In the genomic region with DNA sequence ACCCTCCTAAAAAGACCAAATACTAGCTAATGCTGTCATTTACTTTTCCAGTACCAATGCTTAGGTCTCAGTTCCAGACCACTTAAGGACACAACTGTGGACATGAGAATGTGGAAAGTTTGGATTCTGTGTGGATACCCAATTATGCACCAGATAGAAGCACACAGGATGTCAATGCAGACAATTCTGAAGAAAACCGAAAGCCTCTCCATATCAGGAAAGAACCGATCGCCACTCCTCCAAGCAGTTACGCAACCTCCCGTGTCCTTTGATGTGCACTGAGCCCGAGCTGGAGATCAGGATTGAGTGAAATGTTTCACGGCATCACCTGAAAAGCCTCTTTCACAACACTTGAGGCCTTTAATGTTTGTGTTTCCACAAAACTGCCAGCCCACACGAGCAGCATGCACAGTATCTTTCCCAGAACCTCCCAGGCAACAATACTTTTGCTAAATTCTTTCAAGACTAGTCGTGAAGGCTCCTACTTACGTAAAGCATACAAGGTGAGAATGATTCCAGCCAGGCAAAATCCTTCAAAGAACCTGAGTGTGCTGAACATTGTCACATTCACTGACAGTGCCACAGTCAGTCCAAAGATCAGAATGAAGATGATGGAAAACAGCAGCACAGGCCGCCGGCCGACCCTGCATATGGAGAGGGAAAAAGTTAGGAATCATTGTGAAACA, we compare ENCODE assay signal across 1 cellular context.
TF ChIP-seq lines count a peak whose summit lies in the region.

No MANE protein-coding gene starts in this region.

TF ChIP-seq in HepG2, 621 proteins besides CTCF, POLR2A, EP300 and RAD21 (continued from another document and continues in another):
- TF ChIP-seq, protein P1, sequence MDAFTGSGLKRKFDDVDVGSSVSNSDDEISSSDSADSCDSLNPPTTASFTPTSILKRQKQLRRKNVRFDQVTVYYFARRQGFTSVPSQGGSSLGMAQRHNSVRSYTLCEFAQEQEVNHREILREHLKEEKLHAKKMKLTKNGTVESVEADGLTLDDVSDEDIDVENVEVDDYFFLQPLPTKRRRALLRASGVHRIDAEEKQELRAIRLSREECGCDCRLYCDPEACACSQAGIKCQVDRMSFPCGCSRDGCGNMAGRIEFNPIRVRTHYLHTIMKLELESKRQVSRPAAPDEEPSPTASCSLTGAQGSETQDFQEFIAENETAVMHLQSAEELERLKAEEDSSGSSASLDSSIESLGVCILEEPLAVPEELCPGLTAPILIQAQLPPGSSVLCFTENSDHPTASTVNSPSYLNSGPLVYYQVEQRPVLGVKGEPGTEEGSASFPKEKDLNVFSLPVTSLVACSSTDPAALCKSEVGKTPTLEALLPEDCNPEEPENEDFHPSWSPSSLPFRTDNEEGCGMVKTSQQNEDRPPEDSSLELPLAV (CRISPR knock-in tag; conservative IDR thresholded peaks at IDR 0.05; ENCODE audit: low read depth): no peak
- TF ChIP-seq NFATC3 (CRISPR knock-in tag; IDR thresholded peaks at IDR 0.05): peak; percentile 94; the same call in 1 of the 2 replicates
- TF ChIP-seq ZNF335 (CRISPR knock-in tag; IDR thresholded peaks at IDR 0.05): peak; percentile 63; the same call in 1 of the 2 replicates
- no peak for TF ChIP-seq KDM5A (IDR thresholded peaks at IDR 0.05; ENCODE audit: borderline replicate concordance, low read length)
- no peak for TF ChIP-seq PCBP2 (optimal IDR thresholded peaks at IDR 0.05; ENCODE audit: low read depth, low read length, poor library complexity, severe bottlenecking)
- TF ChIP-seq, protein P2, sequence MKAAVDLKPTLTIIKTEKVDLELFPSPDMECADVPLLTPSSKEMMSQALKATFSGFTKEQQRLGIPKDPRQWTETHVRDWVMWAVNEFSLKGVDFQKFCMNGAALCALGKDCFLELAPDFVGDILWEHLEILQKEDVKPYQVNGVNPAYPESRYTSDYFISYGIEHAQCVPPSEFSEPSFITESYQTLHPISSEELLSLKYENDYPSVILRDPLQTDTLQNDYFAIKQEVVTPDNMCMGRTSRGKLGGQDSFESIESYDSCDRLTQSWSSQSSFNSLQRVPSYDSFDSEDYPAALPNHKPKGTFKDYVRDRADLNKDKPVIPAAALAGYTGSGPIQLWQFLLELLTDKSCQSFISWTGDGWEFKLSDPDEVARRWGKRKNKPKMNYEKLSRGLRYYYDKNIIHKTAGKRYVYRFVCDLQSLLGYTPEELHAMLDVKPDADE (CRISPR knock-in tag; IDR thresholded peaks at IDR 0.05): no peak
- TF ChIP-seq NCOA2 (CRISPR knock-in tag; IDR thresholded peaks at IDR 0.05): peak; percentile 99
- peak; percentile 64 for TF ChIP-seq CCAR2 (optimal IDR thresholded peaks at IDR 0.05; ENCODE audit: low read depth, low read length)
- peak; percentile 50; the same call in 1 of the 2 replicates for TF ChIP-seq ZNF441 (CRISPR knock-in tag; IDR thresholded peaks at IDR 0.05; ENCODE audit: borderline replicate concordance)
- TF ChIP-seq ZNF564 (CRISPR knock-in tag; IDR thresholded peaks at IDR 0.05): peak; percentile 76
- no peak for TF ChIP-seq ZFP41 (CRISPR knock-in tag; IDR thresholded peaks at IDR 0.05; ENCODE audit: borderline replicate concordance)
- TF ChIP-seq, protein P3, sequence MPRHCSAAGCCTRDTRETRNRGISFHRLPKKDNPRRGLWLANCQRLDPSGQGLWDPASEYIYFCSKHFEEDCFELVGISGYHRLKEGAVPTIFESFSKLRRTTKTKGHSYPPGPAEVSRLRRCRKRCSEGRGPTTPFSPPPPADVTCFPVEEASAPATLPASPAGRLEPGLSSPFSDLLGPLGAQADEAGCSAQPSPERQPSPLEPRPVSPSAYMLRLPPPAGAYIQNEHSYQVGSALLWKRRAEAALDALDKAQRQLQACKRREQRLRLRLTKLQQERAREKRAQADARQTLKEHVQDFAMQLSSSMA (CRISPR knock-in tag; IDR thresholded peaks at IDR 0.05): no peak
- TF ChIP-seq GTF2F1 (IDR thresholded peaks at IDR 0.05; ENCODE audit: low read length): no peak
- TF ChIP-seq, protein P4, sequence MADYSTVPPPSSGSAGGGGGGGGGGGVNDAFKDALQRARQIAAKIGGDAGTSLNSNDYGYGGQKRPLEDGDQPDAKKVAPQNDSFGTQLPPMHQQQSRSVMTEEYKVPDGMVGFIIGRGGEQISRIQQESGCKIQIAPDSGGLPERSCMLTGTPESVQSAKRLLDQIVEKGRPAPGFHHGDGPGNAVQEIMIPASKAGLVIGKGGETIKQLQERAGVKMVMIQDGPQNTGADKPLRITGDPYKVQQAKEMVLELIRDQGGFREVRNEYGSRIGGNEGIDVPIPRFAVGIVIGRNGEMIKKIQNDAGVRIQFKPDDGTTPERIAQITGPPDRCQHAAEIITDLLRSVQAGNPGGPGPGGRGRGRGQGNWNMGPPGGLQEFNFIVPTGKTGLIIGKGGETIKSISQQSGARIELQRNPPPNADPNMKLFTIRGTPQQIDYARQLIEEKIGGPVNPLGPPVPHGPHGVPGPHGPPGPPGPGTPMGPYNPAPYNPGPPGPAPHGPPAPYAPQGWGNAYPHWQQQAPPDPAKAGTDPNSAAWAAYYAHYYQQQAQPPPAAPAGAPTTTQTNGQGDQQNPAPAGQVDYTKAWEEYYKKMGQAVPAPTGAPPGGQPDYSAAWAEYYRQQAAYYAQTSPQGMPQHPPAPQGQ (CRISPR knock-in tag; IDR thresholded peaks at IDR 0.05; ENCODE audit: borderline replicate concordance): no peak
- no peak for TF ChIP-seq IKZF1 (IDR thresholded peaks at IDR 0.05)
- peak; percentile 100 for TF ChIP-seq MED1 (CRISPR knock-in tag; IDR thresholded peaks at IDR 0.05)
- peak; percentile 90; the same call in 1 of the 2 replicates for TF ChIP-seq ZFP37 (CRISPR knock-in tag; IDR thresholded peaks at IDR 0.05; ENCODE audit: borderline replicate concordance)
- peak; percentile 99 for TF ChIP-seq ASH2L (IDR thresholded peaks at IDR 0.05; ENCODE audit: insufficient read length, low read depth, low read length)
- peak; percentile 93 for TF ChIP-seq TEAD3 (CRISPR knock-in tag; optimal IDR thresholded peaks at IDR 0.05; ENCODE audit: borderline replicate concordance)
- peak; percentile 96 for TF ChIP-seq MED13 (CRISPR knock-in tag; IDR thresholded peaks at IDR 0.05)
- no peak for TF ChIP-seq ZNF30 (CRISPR knock-in tag; IDR thresholded peaks at IDR 0.05)
- TF ChIP-seq, protein P5, sequence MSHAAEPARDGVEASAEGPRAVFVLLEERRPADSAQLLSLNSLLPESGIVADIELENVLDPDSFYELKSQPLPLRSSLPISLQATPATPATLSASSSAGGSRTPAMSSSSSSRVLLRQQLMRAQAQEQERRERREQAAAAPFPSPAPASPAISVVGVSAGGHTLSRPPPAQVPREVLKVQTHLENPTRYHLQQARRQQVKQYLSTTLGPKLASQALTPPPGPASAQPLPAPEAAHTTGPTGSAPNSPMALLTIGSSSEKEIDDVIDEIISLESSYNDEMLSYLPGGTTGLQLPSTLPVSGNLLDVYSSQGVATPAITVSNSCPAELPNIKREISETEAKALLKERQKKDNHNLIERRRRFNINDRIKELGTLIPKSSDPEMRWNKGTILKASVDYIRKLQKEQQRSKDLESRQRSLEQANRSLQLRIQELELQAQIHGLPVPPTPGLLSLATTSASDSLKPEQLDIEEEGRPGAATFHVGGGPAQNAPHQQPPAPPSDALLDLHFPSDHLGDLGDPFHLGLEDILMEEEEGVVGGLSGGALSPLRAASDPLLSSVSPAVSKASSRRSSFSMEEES (CRISPR knock-in tag; IDR thresholded peaks at IDR 0.05): peak; percentile 98
- peak; percentile 92 for TF ChIP-seq XRCC5 (optimal IDR thresholded peaks at IDR 0.05; ENCODE audit: low read length)
- no peak for TF ChIP-seq MTA3 (CRISPR knock-in tag; IDR thresholded peaks at IDR 0.05)
- no peak for TF ChIP-seq CBX1 (IDR thresholded peaks at IDR 0.05; ENCODE audit: low read depth)
- no peak for TF ChIP-seq ZNF577 (CRISPR knock-in tag; IDR thresholded peaks at IDR 0.05; ENCODE audit: borderline replicate concordance, low read depth)
- TF ChIP-seq, protein P6, sequence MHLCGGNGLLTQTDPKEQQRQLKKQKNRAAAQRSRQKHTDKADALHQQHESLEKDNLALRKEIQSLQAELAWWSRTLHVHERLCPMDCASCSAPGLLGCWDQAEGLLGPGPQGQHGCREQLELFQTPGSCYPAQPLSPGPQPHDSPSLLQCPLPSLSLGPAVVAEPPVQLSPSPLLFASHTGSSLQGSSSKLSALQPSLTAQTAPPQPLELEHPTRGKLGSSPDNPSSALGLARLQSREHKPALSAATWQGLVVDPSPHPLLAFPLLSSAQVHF (CRISPR knock-in tag; IDR thresholded peaks at IDR 0.05): 0 out of 2 replicates have a peak, but pooled peaks have one; percentile 53
- TF ChIP-seq, protein P7, sequence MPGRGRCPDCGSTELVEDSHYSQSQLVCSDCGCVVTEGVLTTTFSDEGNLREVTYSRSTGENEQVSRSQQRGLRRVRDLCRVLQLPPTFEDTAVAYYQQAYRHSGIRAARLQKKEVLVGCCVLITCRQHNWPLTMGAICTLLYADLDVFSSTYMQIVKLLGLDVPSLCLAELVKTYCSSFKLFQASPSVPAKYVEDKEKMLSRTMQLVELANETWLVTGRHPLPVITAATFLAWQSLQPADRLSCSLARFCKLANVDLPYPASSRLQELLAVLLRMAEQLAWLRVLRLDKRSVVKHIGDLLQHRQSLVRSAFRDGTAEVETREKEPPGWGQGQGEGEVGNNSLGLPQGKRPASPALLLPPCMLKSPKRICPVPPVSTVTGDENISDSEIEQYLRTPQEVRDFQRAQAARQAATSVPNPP (CRISPR knock-in tag; IDR thresholded peaks at IDR 0.05): 0 out of 2 replicates have a peak, but pooled peaks have one; percentile 7
- 0 out of 2 replicates have a peak, but pooled peaks have one; percentile 34 for TF ChIP-seq ZNF563 (CRISPR knock-in tag; IDR thresholded peaks at IDR 0.05)
- TF ChIP-seq, protein P8, sequence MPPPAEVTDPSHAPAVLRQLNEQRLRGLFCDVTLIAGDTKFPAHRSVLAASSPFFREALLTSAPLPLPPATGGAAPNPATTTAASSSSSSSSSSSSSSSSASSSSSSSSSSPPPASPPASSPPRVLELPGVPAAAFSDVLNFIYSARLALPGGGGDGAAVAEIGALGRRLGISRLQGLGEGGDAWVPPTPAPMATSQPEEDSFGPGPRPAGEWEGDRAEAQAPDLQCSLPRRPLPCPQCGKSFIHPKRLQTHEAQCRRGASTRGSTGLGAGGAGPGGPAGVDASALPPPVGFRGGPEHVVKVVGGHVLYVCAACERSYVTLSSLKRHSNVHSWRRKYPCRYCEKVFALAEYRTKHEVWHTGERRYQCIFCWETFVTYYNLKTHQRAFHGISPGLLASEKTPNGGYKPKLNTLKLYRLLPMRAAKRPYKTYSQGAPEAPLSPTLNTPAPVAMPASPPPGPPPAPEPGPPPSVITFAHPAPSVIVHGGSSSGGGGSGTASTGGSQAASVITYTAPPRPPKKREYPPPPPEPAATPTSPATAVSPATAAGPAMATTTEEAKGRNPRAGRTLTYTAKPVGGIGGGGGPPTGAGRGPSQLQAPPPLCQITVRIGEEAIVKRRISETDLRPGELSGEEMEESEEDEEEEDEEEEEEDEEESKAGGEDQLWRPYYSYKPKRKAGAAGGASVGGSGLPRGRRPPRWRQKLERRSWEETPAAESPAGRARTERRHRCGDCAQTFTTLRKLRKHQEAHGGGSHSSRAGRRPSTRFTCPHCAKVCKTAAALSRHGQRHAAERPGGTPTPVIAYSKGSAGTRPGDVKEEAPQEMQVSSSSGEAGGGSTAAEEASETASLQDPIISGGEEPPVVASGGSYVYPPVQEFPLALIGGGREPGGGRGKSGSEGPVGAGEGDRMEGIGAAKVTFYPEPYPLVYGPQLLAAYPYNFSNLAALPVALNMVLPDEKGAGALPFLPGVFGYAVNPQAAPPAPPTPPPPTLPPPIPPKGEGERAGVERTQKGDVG (CRISPR knock-in tag; IDR thresholded peaks at IDR 0.05; ENCODE audit: borderline replicate concordance): peak; percentile 98; the same call in 1 of the 2 replicates
- TF ChIP-seq, protein P9, sequence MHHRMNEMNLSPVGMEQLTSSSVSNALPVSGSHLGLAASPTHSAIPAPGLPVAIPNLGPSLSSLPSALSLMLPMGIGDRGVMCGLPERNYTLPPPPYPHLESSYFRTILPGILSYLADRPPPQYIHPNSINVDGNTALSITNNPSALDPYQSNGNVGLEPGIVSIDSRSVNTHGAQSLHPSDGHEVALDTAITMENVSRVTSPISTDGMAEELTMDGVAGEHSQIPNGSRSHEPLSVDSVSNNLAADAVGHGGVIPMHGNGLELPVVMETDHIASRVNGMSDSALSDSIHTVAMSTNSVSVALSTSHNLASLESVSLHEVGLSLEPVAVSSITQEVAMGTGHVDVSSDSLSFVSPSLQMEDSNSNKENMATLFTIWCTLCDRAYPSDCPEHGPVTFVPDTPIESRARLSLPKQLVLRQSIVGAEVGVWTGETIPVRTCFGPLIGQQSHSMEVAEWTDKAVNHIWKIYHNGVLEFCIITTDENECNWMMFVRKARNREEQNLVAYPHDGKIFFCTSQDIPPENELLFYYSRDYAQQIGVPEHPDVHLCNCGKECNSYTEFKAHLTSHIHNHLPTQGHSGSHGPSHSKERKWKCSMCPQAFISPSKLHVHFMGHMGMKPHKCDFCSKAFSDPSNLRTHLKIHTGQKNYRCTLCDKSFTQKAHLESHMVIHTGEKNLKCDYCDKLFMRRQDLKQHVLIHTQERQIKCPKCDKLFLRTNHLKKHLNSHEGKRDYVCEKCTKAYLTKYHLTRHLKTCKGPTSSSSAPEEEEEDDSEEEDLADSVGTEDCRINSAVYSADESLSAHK (CRISPR knock-in tag; IDR thresholded peaks at IDR 0.05; ENCODE audit: borderline replicate concordance): no peak
- TF ChIP-seq ZZZ3 (CRISPR knock-in tag; IDR thresholded peaks at IDR 0.05; ENCODE audit: borderline replicate concordance): no peak; the same call in 1 of the 2 replicates
- peak; percentile 94 for TF ChIP-seq ZNF747 (CRISPR knock-in tag; IDR thresholded peaks at IDR 0.05; ENCODE audit: borderline replicate concordance)
- TF ChIP-seq, protein P10, sequence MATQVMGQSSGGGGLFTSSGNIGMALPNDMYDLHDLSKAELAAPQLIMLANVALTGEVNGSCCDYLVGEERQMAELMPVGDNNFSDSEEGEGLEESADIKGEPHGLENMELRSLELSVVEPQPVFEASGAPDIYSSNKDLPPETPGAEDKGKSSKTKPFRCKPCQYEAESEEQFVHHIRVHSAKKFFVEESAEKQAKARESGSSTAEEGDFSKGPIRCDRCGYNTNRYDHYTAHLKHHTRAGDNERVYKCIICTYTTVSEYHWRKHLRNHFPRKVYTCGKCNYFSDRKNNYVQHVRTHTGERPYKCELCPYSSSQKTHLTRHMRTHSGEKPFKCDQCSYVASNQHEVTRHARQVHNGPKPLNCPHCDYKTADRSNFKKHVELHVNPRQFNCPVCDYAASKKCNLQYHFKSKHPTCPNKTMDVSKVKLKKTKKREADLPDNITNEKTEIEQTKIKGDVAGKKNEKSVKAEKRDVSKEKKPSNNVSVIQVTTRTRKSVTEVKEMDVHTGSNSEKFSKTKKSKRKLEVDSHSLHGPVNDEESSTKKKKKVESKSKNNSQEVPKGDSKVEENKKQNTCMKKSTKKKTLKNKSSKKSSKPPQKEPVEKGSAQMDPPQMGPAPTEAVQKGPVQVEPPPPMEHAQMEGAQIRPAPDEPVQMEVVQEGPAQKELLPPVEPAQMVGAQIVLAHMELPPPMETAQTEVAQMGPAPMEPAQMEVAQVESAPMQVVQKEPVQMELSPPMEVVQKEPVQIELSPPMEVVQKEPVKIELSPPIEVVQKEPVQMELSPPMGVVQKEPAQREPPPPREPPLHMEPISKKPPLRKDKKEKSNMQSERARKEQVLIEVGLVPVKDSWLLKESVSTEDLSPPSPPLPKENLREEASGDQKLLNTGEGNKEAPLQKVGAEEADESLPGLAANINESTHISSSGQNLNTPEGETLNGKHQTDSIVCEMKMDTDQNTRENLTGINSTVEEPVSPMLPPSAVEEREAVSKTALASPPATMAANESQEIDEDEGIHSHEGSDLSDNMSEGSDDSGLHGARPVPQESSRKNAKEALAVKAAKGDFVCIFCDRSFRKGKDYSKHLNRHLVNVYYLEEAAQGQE (IDR thresholded peaks at IDR 0.05; ENCODE audit: borderline replicate concordance in 1 of 2, low read depth in 1 of 2, low read length in 2 of 2): peak in 1 of 2 experiments; percentile 64; a peak in 2 of 4 replicates
